22 cellular contexts compared by ENCODE assay signal in the genomic region with DNA sequence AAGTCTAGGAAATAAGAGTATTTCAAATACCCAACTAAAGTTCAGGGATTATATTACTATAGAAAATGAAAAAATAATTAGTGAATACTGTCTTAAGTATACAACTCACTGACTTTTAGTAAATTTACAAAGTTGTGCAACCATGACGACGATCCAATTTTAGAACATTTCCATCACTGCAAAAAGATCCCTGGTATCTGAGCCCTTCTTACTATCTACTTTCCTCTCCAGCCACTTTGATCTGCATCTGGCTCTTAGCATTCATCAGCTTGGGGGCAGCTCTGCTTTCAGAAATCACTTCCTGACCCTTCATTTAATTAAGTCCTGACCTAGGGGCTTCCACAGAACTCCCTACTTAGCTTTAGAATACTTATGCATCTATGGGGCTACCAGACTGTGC.
"Had no signal": no experiment of that assay in that cellular context is flagged by ENCODE, and none has a peak within 500 bp of the region (broad histone marks: within the 10 kb centered on the region; RNA-seq: fewer than 3 reads in every experiment).

No MANE protein-coding gene starts in this region.

- H3K4me1 ChIP-seq: esophagus muscularis mucosa, foreskin keratinocyte, gastroesophageal sphincter, lower lobe of right lung had no signal

- H3K4me2 ChIP-seq: hepatocyte had no signal

- H3K36me3 ChIP-seq: heart left ventricle, left ventricle myocardium inferior, lower lobe of right lung had no signal

- H2AFZ ChIP-seq: hepatocyte had no signal

- H3K27ac ChIP-seq: coronary artery, dorsolateral prefrontal cortex, esophagus muscularis mucosa, foreskin keratinocyte, gastroesophageal sphincter, heart left ventricle, hepatocyte, left ventricle myocardium inferior, lower lobe of right lung had no signal

- H3K9me3 ChIP-seq: esophagus muscularis mucosa, gastroesophageal sphincter, heart left ventricle, left ventricle myocardium inferior, lower lobe of right lung, mucosa of descending colon had no signal

- DNase-seq: dermis blood vessel endothelial cell; dorsolateral prefrontal cortex; effector CD4-positive, alpha-beta T cell; effector memory CD4-positive, alpha-beta T cell; foreskin keratinocyte; heart left ventricle; hypothalamus; immature natural killer cell; islet precursor cell; kidney; kidney glomerular epithelial cell; left colon; left ventricle myocardium inferior; lower lobe of right lung; mesenchymal stem cell; mucosa of descending colon; naive B cell had no signal

- H3K27me3 ChIP-seq: dorsolateral prefrontal cortex, esophagus muscularis mucosa, gastroesophageal sphincter, heart left ventricle, hepatocyte had no signal

- H3K79me2 ChIP-seq: hepatocyte had no signal

- ATAC-seq: foreskin keratinocyte, gastroesophageal sphincter, left colon, left lobe of liver, lower lobe of right lung, mucosa of descending colon had no signal

- H3K4me3 ChIP-seq: coronary artery, dorsolateral prefrontal cortex, esophagus muscularis mucosa, gastroesophageal sphincter, heart left ventricle, hepatocyte, left ventricle myocardium inferior, lower lobe of right lung, mucosa of descending colon had no signal
